In the genomic region with DNA sequence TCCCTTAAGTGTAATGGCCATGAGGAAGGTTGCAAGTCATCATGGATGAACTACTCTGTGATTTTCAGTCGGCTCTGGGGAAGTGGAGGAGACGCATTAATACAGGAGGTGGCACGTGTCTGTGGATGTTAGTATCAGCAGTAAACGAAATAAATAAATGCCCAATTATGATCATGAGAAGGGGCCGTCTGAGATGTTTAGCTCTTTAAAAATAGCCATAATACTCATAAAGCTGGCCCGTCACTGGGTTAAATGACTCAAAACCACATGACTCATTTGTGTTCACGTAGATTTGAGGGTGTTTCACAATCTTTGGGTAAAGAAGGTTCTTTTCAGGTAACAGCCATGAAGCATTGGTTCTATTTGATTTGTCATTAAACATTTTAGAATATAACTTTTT, we compare ENCODE assay signal across 11 cellular contexts.
DNase-seq lines count a peak whose midpoint lies in the region; ATAC-seq lines count a peak whose summit lies in the region.
"Had no signal": no experiment of that assay in that cellular context is flagged by ENCODE, and none has a peak within 500 bp of the region (broad histone marks: within the 10 kb centered on the region; RNA-seq: fewer than 3 reads in every experiment).

No MANE protein-coding gene starts in this region.

- H3K36me3 ChIP-seq in mesenchymal stem cell (ENCODE audit: control insufficient read depth in 1 of 2, insufficient read depth in 2 of 2, low read depth in 1 of 2, low read length in 2 of 2) = no peaks in the 10 kb centered on the region
- H3K36me3 ChIP-seq: right atrium auricular region had no signal

- no peak overlapping the region for H3K27ac ChIP-seq in mesenchymal stem cell (ENCODE audit: low read length, poor library complexity, severe bottlenecking)
- H3K27ac ChIP-seq: right atrium auricular region had no signal

- H4K91ac ChIP-seq in mesenchymal stem cell (ENCODE audit: low read length) = no peak overlapping the region

- H3K9ac ChIP-seq in mesenchymal stem cell (ENCODE audit: low read length) = no peak overlapping the region

- no peak overlapping the region for H3K18ac ChIP-seq in mesenchymal stem cell (ENCODE audit: low read depth in 1 of 2, low read length in 2 of 2)

- no peak overlapping the region for H2BK120ac ChIP-seq in mesenchymal stem cell (ENCODE audit: low read depth, low read length)

- no peaks in the 10 kb centered on the region for H3K9me3 ChIP-seq in mesenchymal stem cell (ENCODE audit: control insufficient read depth, low read length)
- H3K9me3 ChIP-seq: right atrium auricular region had no signal

- no peak overlapping the region for H4K8ac ChIP-seq in mesenchymal stem cell (ENCODE audit: low read length)

- H2AK5ac ChIP-seq in mesenchymal stem cell (ENCODE audit: low read length, severe bottlenecking) = no peak overlapping the region

- peak; percentile 42 for DNase-seq in EH (ENCODE audit: low read depth)
- peak; percentile 17 for DNase-seq in amniotic stem cell (lab: John Stamatoyannopoulos, UW)
- DNase-seq in mesenchymal stem cell = peak; percentile 80
- no peak for DNase-seq in KG1 (lab: John Stamatoyannopoulos, UW)
- no peak for DNase-seq in activated effector memory CD4-positive, alpha-beta T cell treated with Interleukin-2 at 50 U/mL for 16 hours
- DNase-seq: activated effector memory CD4-positive, alpha-beta T cell treated with anti-CD3 and anti-CD28 coated beads, Interleukin-2, amount 50 U/mL, for 16 hours; hippocampal formation had no signal

- no peak overlapping the region for H3K23ac ChIP-seq in mesenchymal stem cell (ENCODE audit: low read length in 2 of 2)

- H3K4ac ChIP-seq in mesenchymal stem cell (ENCODE audit: low read depth in 1 of 2, low read length in 2 of 2) = no peak overlapping the region

- H3K79me1 ChIP-seq in mesenchymal stem cell (replicated peaks; ENCODE audit: low read length, poor library complexity, severe bottlenecking) = no peaks in the 10 kb centered on the region

- no peak overlapping the region for H2BK5ac ChIP-seq in mesenchymal stem cell (ENCODE audit: low read depth, low read length, poor library complexity, severe bottlenecking)

- H3K27me3 ChIP-seq in mesenchymal stem cell (ENCODE audit: control insufficient read depth in 1 of 2, insufficient read depth in 1 of 2, low read length in 2 of 2) = no peaks in the 10 kb centered on the region
- H3K27me3 ChIP-seq: right atrium auricular region had no signal

- H2BK12ac ChIP-seq in mesenchymal stem cell (ENCODE audit: low read length in 2 of 2) = no peak overlapping the region

- no peaks in the 10 kb centered on the region for H3K4me1 ChIP-seq in mesenchymal stem cell (ENCODE audit: control insufficient read depth, insufficient read depth, low read depth, low read length)
- H3K4me1 ChIP-seq: right atrium auricular region had no signal

- no peak overlapping the region for H2AFZ ChIP-seq in mesenchymal stem cell (ENCODE audit: low read depth, low read length)

- no peak overlapping the region for H3K4me2 ChIP-seq in mesenchymal stem cell (ENCODE audit: low read length, poor library complexity, severe bottlenecking)

- peak; percentile 61 for ATAC-seq in HG03442 (IDR thresholded peaks at IDR 0.05; ENCODE audit: unreplicated experiment)
- no peak for ATAC-seq in GM18907 (IDR thresholded peaks at IDR 0.05; ENCODE audit: unreplicated experiment)
- ATAC-seq in GM19351 (IDR thresholded peaks at IDR 0.05; ENCODE audit: unreplicated experiment) = no peak

- H3K14ac ChIP-seq in mesenchymal stem cell (ENCODE audit: low read length in 2 of 2) = no peak overlapping the region

- 39% methylated on average over 6 of the region's 7 CpGs for WGBS in mesenchymal stem cell

- H3K4me3 ChIP-seq in mesenchymal stem cell (ENCODE audit: insufficient read depth in 1 of 2, low read depth in 1 of 2, low read length in 2 of 2) = no peak overlapping the region
- H3K4me3 ChIP-seq: right atrium auricular region had no signal

- no peak overlapping the region for H2BK15ac ChIP-seq in mesenchymal stem cell (ENCODE audit: low read depth, poor library complexity, severe bottlenecking)

Comparison
In these comparisons a context has a peak if more than half of its experiments do, and no peak if none do; other contexts are left out.
1. DNase-seq: peak in EH (single experiment), amniotic stem cell (single experiment) and mesenchymal stem cell (single experiment); none in KG1 (single experiment) and activated effector memory CD4-positive, alpha-beta T cell treated with Interleukin-2 at 50 U/mL for 16 hours (single experiment).